Comparison of ENCODE assay signal across 16 cellular contexts in genomic region chr13:71758823-71759222, GRCh38.
DNase-seq lines count a peak whose midpoint lies in the region; ATAC-seq and TF ChIP-seq lines count a peak whose summit lies in the region.
"Had no signal": no experiment of that assay in that cellular context is flagged by ENCODE, and none has a peak within 500 bp of the region (broad histone marks: within the 10 kb centered on the region; RNA-seq: fewer than 3 reads in every experiment).

No MANE protein-coding gene starts in this region.

- no peak for ATAC-seq in HG03354 (IDR thresholded peaks at IDR 0.05; ENCODE audit: poor library complexity, severe bottlenecking, unreplicated experiment)
- ATAC-seq: activated T-cell treated with anti-CD3 and anti-CD28 coated beads, Interleukin-2, amount 50 U/mL, for 4 hours had no signal

- no peaks in the 10 kb centered on the region for H3K9me3 ChIP-seq in BE2C
- no peaks in the 10 kb centered on the region for H3K9me3 ChIP-seq in HUES64 (ENCODE audit: insufficient read depth, low read depth, low read length)
- H3K9me3 ChIP-seq in stomach, result no peaks in the 10 kb centered on the region
- H3K9me3 ChIP-seq: adrenal gland had no signal

- TF ChIP-seq EP300 in stomach (IDR thresholded peaks at IDR 0.05), result no peak

- DNase-seq in BE2C, result peak; percentile 44
- DNase-seq in astrocyte of the hippocampus (ENCODE audit: low read depth, low spot score), result peak; percentile 60
- DNase-seq in kidney tubule cell (ENCODE audit: low spot score), result peak; percentile 62
- no peak for DNase-seq in HPDE6-E6E7 (ENCODE audit: extremely low spot score)
- no peak for DNase-seq in stomach
- no peak for DNase-seq in NCI-H1436 (lab: John Stamatoyannopoulos, UW)
- DNase-seq: activated CD4-positive, alpha-beta T cell treated with anti-CD3 and anti-CD28 coated beads, Interleukin-2, amount 10 ng/mL, durations not matched to agents 24 days and 14 days; activated T-cell treated with anti-CD3 and anti-CD28 coated beads, Interleukin-2, amount 50 U/mL, for 4 hours; adrenal gland; Calu3; hypothalamus; SHP77 treated with DMSO at 0.1 percent for 48 hours; T-helper 9 cell had no signal

- no peak for TF ChIP-seq POLR2A in stomach (IDR thresholded peaks at IDR 0.05)

- intact Hi-C loops in stomach (cut with DNase I; ENCODE audit: low total_unique reads), result no loop called here

- TF ChIP-seq CTCF in BE2C (IDR thresholded peaks at IDR 0.05; ENCODE audit: low read depth, low read length) (no peak), stomach (IDR thresholded peaks at IDR 0.05) (no peak)

- H3K9ac ChIP-seq in HUES64 (ENCODE audit: low read depth, low read length), result no peak overlapping the region; the same call in 1 of the 2 replicates

- H3K4me3 ChIP-seq in BE2C (ENCODE audit: low read depth, low read length) (no peak overlapping the region), HUES64 (ENCODE audit: low read length) (no peak overlapping the region), stomach (no peak overlapping the region)
- H3K4me3 ChIP-seq: adrenal gland, lung had no signal

- H3K27me3 ChIP-seq in BE2C (no peaks in the 10 kb centered on the region), HUES64 (ENCODE audit: insufficient read depth, low read length) (no peaks in the 10 kb centered on the region), stomach (no peaks in the 10 kb centered on the region)
- H3K27me3 ChIP-seq: adrenal gland had no signal

- H3K4me1 ChIP-seq in BE2C (peaks cover 10% of the 10 kb centered on the region), HUES64 (ENCODE audit: insufficient read depth, low read length) (peaks cover 47% of the 10 kb centered on the region), stomach (no peaks in the 10 kb centered on the region)

- WGBS in HUES64, result 18% methylated on average over 2 of the region's 2 CpGs
- 26 to 42% (median 30%) methylated on average over 2 of the region's 2 CpGs for WGBS in stomach, 5 donors

- no peaks in the 10 kb centered on the region for H3K36me3 ChIP-seq in BE2C
- no peaks in the 10 kb centered on the region for H3K36me3 ChIP-seq in HUES64 (ENCODE audit: insufficient read depth, low read length)
- H3K36me3 ChIP-seq in stomach, result no peaks in the 10 kb centered on the region
- H3K36me3 ChIP-seq: adrenal gland had no signal

- H3K27ac ChIP-seq in HUES64 (ENCODE audit: low read depth, low read length) (peak overlapping the region; percentile 54; the same call in 1 of the 2 replicates), stomach (no peak overlapping the region)
- H3K27ac ChIP-seq: adrenal gland had no signal

Comparison
In these comparisons a context has a peak if more than half of its experiments do, and no peak if none do; other contexts are left out.
1. DNase-seq: peak in BE2C (single experiment), astrocyte of the hippocampus (single experiment) and kidney tubule cell (single experiment); none in HPDE6-E6E7 (single experiment), stomach (single experiment) and NCI-H1436 (single experiment).